Comparison of ENCODE assay signal across 8 cellular contexts in the genomic region with DNA sequence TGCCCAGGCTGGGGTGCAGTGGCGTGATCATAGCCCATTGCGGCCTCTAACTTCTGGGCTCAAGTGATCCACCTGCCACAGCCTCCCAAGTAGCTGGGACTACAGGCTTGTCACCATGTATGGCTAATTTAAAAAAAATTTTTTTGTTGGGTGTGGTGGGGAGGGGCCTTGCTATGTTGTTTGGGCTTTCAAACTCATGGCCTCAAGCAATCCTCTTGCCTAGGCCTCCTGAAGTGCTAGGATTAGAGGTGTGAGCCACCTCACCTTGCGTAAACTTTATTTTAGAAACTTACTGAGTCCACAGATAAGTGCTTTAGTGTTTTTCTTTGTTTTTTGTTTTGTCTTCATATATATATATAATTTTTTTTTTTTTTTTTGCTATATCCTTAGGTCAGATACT.
"Had no signal": no experiment of that assay in that cellular context is flagged by ENCODE, and none has a peak within 500 bp of the region (broad histone marks: within the 10 kb centered on the region; RNA-seq: fewer than 3 reads in every experiment).

No MANE protein-coding gene starts in this region.

- H2AFZ ChIP-seq: GM23248 had no signal

- ATAC-seq: HCT116, HepG2 had no signal

- DNase-seq: GM23248, GOT3, H7, KBM-7 had no signal

- H3K27ac ChIP-seq: GM23248, HL-60 had no signal

- H3K4me3 ChIP-seq: GM23248, HAP-1 had no signal

- H3K36me3 ChIP-seq: HAP-1 had no signal

- H3K9me3 ChIP-seq: HAP-1 had no signal

- H3K9ac ChIP-seq: GM23248 had no signal
